34 cellular contexts compared by ENCODE assay signal in the genomic region with DNA sequence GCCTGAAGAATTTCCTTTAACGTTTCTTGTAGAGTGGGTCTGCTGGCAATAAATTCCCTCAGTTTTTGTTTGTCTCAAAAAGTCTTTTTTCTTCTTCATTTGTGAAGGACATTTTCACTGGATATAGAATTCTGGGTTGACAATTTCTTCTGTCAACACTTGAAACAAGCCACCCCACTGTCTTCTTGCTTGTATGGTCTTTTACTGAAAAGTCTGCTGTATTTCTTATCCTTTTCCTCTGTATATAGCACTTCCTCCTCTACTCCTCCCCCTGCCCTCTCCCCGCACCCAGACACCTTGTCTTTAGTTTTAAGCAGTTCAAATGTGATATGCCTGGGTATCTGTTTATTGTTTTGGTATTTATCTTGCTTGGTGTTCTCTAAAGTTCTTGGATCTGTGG.
"Had no signal": no experiment of that assay in that cellular context is flagged by ENCODE, and none has a peak within 500 bp of the region (broad histone marks: within the 10 kb centered on the region; RNA-seq: fewer than 3 reads in every experiment).

No MANE protein-coding gene starts in this region.

- FAIRE-seq: astrocyte, TTC549 had no signal

- H3K4me3 ChIP-seq: adrenal gland, body of pancreas, breast epithelium had no signal

- H3K27me3 Mint-ChIP-seq: activated CD4-positive, alpha-beta memory T cell treated with anti-CD3 and anti-CD28 coated beads, Interleukin-2, amount 10 ng/mL, durations not matched to agents 7 days and 5 days; activated CD4-positive, alpha-beta T cell treated with anti-CD3 and anti-CD28 coated beads for 36 hours; activated CD4-positive, alpha-beta T cell treated with anti-CD3 and anti-CD28 coated beads, Interleukin-2, amount 10 ng/mL, durations not matched to agents 7 days and 5 days; activated CD8-positive, alpha-beta memory T cell treated with anti-CD3 and anti-CD28 coated beads, Interleukin-2, amount 10 ng/mL, durations not matched to agents 7 days and 5 days; activated naive CD4-positive, alpha-beta T cell treated with anti-CD3 and anti-CD28 coated beads, Interleukin-2, amount 10 ng/mL, durations not matched to agents 7 days and 5 days; activated naive CD4-positive, alpha-beta T cell treated with anti-CD3 and anti-CD28 coated beads, Interleukin-2, amount 50 U/mL, for 24 hours; activated naive CD8-positive, alpha-beta T cell had no signal

- H3K27ac ChIP-seq: adrenal gland, body of pancreas, brain microvascular endothelial cell, breast epithelium, VCaP had no signal

- H3K4me1 ChIP-seq: adrenal gland, body of pancreas, breast epithelium had no signal

- H3K27ac Mint-ChIP-seq: activated CD4-positive, alpha-beta memory T cell treated with anti-CD3 and anti-CD28 coated beads, Interleukin-2, amount 10 ng/mL, durations not matched to agents 7 days and 5 days; activated CD4-positive, alpha-beta T cell treated with anti-CD3 and anti-CD28 coated beads for 36 hours; activated CD4-positive, alpha-beta T cell treated with anti-CD3 and anti-CD28 coated beads, Interleukin-2, amount 10 ng/mL, durations not matched to agents 7 days and 5 days; activated CD8-positive, alpha-beta memory T cell treated with anti-CD3 and anti-CD28 coated beads, Interleukin-2, amount 10 ng/mL, durations not matched to agents 7 days and 5 days; activated CD8-positive, alpha-beta T cell treated with anti-CD3 and anti-CD28 coated beads, Interleukin-2, amount 10 ng/mL, durations not matched to agents 7 days and 5 days; activated naive CD4-positive, alpha-beta T cell treated with anti-CD3 and anti-CD28 coated beads, Interleukin-2, amount 10 ng/mL, durations not matched to agents 7 days and 5 days; activated naive CD8-positive, alpha-beta T cell; activated T-cell treated with anti-CD3 and anti-CD28 coated beads, Interleukin-2, amount 50 U/mL, for 24 hours; activated T-helper 2 cell treated with anti-CD3 and anti-CD28 coated beads, Interferon-gamma antibody, Interleukin-2, Interleukin-4, amounts not matched to agents 10 μg/mL and 5 μg/mL and 100 μg/mL, durations not matched to agents 14 hours and 24 hours and 36 hours; T-helper 1 cell treated with Interleukin-12 subunit alpha and Interleukin-12 subunit beta and Interleukin-4 antibody, amounts not matched to agents 30 μg/mL and 1 μg/mL, for 36 hours; T-helper 2 cell treated with Interferon-gamma antibody and Interleukin-4, amounts not matched to agents 5 μg/mL and 100 μg/mL, for 36 hours had no signal

- H3K9me3 ChIP-seq: body of pancreas had no signal

- H3K36me3 ChIP-seq: adrenal gland, brain microvascular endothelial cell, breast epithelium had no signal

- H3K27me3 ChIP-seq: adrenal gland, body of pancreas, brain microvascular endothelial cell, breast epithelium had no signal

- H3K9me3 Mint-ChIP-seq: activated naive CD4-positive, alpha-beta T cell treated with anti-CD3 and anti-CD28 coated beads, Interleukin-2, amount 50 U/mL, for 24 hours had no signal

- H3K4me3 Mint-ChIP-seq: activated CD4-positive, alpha-beta memory T cell treated with anti-CD3 and anti-CD28 coated beads, Interleukin-2, amount 10 ng/mL, durations not matched to agents 7 days and 5 days; activated CD4-positive, alpha-beta T cell treated with anti-CD3 and anti-CD28 coated beads for 36 hours; activated CD4-positive, alpha-beta T cell treated with anti-CD3 and anti-CD28 coated beads, Interleukin-2, amount 10 ng/mL, durations not matched to agents 7 days and 5 days; activated CD8-positive, alpha-beta memory T cell treated with anti-CD3 and anti-CD28 coated beads, Interleukin-2, amount 10 ng/mL, durations not matched to agents 7 days and 5 days; activated CD8-positive, alpha-beta T cell treated with anti-CD3 and anti-CD28 coated beads, Interleukin-2, amount 10 ng/mL, durations not matched to agents 7 days and 5 days; activated naive CD4-positive, alpha-beta T cell treated with anti-CD3 and anti-CD28 coated beads, Interleukin-2, amount 10 ng/mL, durations not matched to agents 7 days and 5 days; activated naive CD4-positive, alpha-beta T cell treated with anti-CD3 and anti-CD28 coated beads, Interleukin-2, amount 50 U/mL, for 24 hours; activated naive CD8-positive, alpha-beta T cell; activated T-cell treated with anti-CD3 and anti-CD28 coated beads, Interleukin-2, amount 50 U/mL, for 24 hours; T-helper 1 cell treated with Interleukin-12 subunit alpha and Interleukin-12 subunit beta and Interleukin-4 antibody, amounts not matched to agents 30 μg/mL and 1 μg/mL, for 36 hours; T-helper 2 cell treated with Interferon-gamma antibody and Interleukin-4, amounts not matched to agents 5 μg/mL and 100 μg/mL, for 36 hours had no signal

- ATAC-seq: activated CD4-positive, alpha-beta T cell treated with anti-CD3 and anti-CD28 coated beads for 36 hours; activated CD4-positive, CD25-positive, alpha-beta regulatory T cell treated with anti-CD3 and anti-CD28 coated beads, Interleukin-2, amount 50 U/mL, for 24 hours; activated CD8-positive, alpha-beta memory T cell treated with anti-CD3 and anti-CD28 coated beads, Interleukin-2, amount 10 ng/mL, durations not matched to agents 7 days and 5 days; activated CD8-positive, alpha-beta T cell treated with anti-CD3 and anti-CD28 coated beads, Interleukin-2, amount 10 ng/mL, durations not matched to agents 7 days and 5 days; body of pancreas had no signal

- DNase-seq: activated CD4-positive, alpha-beta memory T cell treated with anti-CD3 and anti-CD28 coated beads, Interleukin-2, amount 10 ng/mL, durations not matched to agents 7 days and 5 days; activated CD4-positive, alpha-beta T cell treated with anti-CD3 and anti-CD28 coated beads for 1 hour; activated CD4-positive, alpha-beta T cell treated with anti-CD3 and anti-CD28 coated beads for 36 hours; activated CD4-positive, alpha-beta T cell treated with anti-CD3 and anti-CD28 coated beads for 48 hours; activated CD4-positive, alpha-beta T cell treated with anti-CD3 and anti-CD28 coated beads, Interleukin-2, amount 10 ng/mL, durations not matched to agents 7 days and 5 days; activated CD4-positive, alpha-beta T cell treated with anti-CD3 and anti-CD28 coated beads, Interleukin-2, amount 50 U/mL, for 48 hours; activated CD4-positive, CD25-positive, alpha-beta regulatory T cell; activated CD8-positive, alpha-beta memory T cell treated with anti-CD3 and anti-CD28 coated beads for 24 hours; activated CD8-positive, alpha-beta memory T cell treated with anti-CD3 and anti-CD28 coated beads, Interleukin-2, amount 10 ng/mL, durations not matched to agents 7 days and 5 days; activated CD8-positive, alpha-beta memory T cell treated with anti-CD3 and anti-CD28 coated beads, Interleukin-2, amount 50 U/mL, for 48 hours; activated CD8-positive, alpha-beta T cell treated with anti-CD3 and anti-CD28 coated beads, Interleukin-2, amount 10 ng/mL, durations not matched to agents 7 days and 5 days; activated effector memory CD4-positive, alpha-beta T cell treated with Interleukin-2 at 50 U/mL for 16 hours; activated gamma-delta T cell; activated naive CD4-positive, alpha-beta T cell treated with anti-CD3 and anti-CD28 coated beads, Interleukin-2, amount 10 ng/mL, durations not matched to agents 7 days and 5 days; activated naive CD4-positive, alpha-beta T cell treated with Interleukin-2 at 50 U/mL for 16 hours; activated T-cell treated with anti-CD3 and anti-CD28 coated beads, Interleukin-2, amount 50 U/mL, for 24 hours; activated T-cell treated with anti-CD3 and anti-CD28 coated beads, Interleukin-2, amount 50 U/mL, for 48 hours; adrenal gland; amniotic stem cell; aorta; body of pancreas; brain microvascular endothelial cell; central memory CD4-positive, alpha-beta T cell; T-helper 9 cell had no signal
